25 cellular contexts compared by ENCODE assay signal in the genomic region with DNA sequence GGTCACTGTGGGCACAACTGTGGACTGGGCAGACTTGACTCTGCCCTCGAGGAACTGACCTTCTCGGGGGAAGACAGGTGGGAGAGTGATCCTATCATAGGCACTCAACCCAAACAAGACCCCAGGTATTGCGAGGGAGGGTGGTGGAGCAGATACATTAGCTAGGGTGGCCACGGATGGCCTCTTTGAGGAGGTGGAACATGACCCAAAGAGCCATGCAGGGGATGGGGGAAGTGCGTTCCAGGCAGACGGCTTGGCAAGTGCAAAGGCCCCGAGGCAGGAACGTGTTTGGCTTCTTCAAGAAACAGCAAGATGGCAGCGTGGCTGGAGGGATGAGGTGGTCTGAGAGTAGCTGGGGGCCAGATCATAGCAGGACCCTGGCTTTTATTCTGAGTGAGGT.
"Had no signal": no experiment of that assay in that cellular context is flagged by ENCODE, and none has a peak within 500 bp of the region (broad histone marks: within the 10 kb centered on the region; RNA-seq: fewer than 3 reads in every experiment).

No MANE protein-coding gene starts in this region.

- H3K9me3 ChIP-seq: adrenal gland, psoas muscle, right atrium auricular region, testis had no signal

- H3K4me1 ChIP-seq: adrenal gland, foreskin keratinocyte had no signal

- H3K36me3 Mint-ChIP-seq: activated naive CD4-positive, alpha-beta T cell treated with anti-CD3 and anti-CD28 coated beads, Interleukin-2, amount 50 U/mL, for 24 hours; stimulated activated effector memory CD8-positive, alpha-beta T cell treated with anti-CD3 and anti-CD28 coated beads, Interleukin-12 subunit alpha, Interleukin-12 subunit beta, amount 100 ng/mL, for 72 hours; type B pancreatic cell had no signal

- DNase-seq: activated CD4-positive, alpha-beta T cell treated with anti-CD3 and anti-CD28 coated beads, Interleukin-2, amount 10 ng/mL, durations not matched to agents 7 days and 5 days; activated CD4-positive, CD25-positive, alpha-beta regulatory T cell treated with anti-CD3 and anti-CD28 coated beads, Interleukin-2, amount 50 U/mL, for 72 hours; activated CD8-positive, alpha-beta memory T cell treated with anti-CD3 and anti-CD28 coated beads, Interleukin-2, amount 10 ng/mL, durations not matched to agents 7 days and 5 days; activated CD8-positive, alpha-beta T cell treated with anti-CD3 and anti-CD28 coated beads for 36 hours; activated gamma-delta T cell; activated T-cell treated with anti-CD3 and anti-CD28 coated beads for 4 hours; adrenal gland; foreskin keratinocyte; immature natural killer cell; naive thymus-derived CD4-positive, alpha-beta T cell; psoas muscle; stimulated activated CD4-positive, alpha-beta T cell treated with anti-CD3 and anti-CD28 coated beads, Interleukin-2, amount 100 ng/mL, for 24 hours; testis had no signal

- H3K4me1 Mint-ChIP-seq: activated naive CD4-positive, alpha-beta T cell treated with anti-CD3 and anti-CD28 coated beads, Interleukin-2, amount 50 U/mL, for 24 hours had no signal

- H3K27ac Mint-ChIP-seq: activated CD4-positive, alpha-beta T cell treated with anti-CD3 and anti-CD28 coated beads, Interleukin-2, amount 10 ng/mL, durations not matched to agents 7 days and 5 days; activated CD8-positive, alpha-beta memory T cell treated with anti-CD3 and anti-CD28 coated beads, Interleukin-2, amount 10 ng/mL, durations not matched to agents 7 days and 5 days; activated CD8-positive, alpha-beta T cell treated with anti-CD3 and anti-CD28 coated beads for 36 hours; activated naive CD4-positive, alpha-beta T cell treated with anti-CD3 and anti-CD28 coated beads, Interleukin-2, amount 50 U/mL, for 24 hours; stimulated activated effector memory CD8-positive, alpha-beta T cell treated with anti-CD3 and anti-CD28 coated beads, Interleukin-12 subunit alpha, Interleukin-12 subunit beta, amount 100 ng/mL, for 72 hours; T-helper 2 cell treated with Interferon-gamma antibody and Interleukin-4, amounts not matched to agents 5 μg/mL and 100 μg/mL, for 36 hours; type B pancreatic cell had no signal

- H3K27me3 ChIP-seq: adrenal gland, right atrium auricular region, testis had no signal

- ATAC-seq: activated CD8-positive, alpha-beta memory T cell treated with anti-CD3 and anti-CD28 coated beads, Interleukin-2, amount 10 ng/mL, durations not matched to agents 7 days and 5 days; activated CD8-positive, alpha-beta T cell treated with anti-CD3 and anti-CD28 coated beads for 36 hours; foreskin keratinocyte; left lobe of liver; naive thymus-derived CD4-positive, alpha-beta T cell; psoas muscle; SK-N-SH treated with all-trans-retinoic acid at 6 μM for 48 hours; stimulated activated effector memory CD8-positive, alpha-beta T cell treated with anti-CD3 and anti-CD28 coated beads, Interleukin-12 subunit alpha, Interleukin-12 subunit beta, amount 100 ng/mL, for 72 hours had no signal

- H3K36me3 ChIP-seq: adrenal gland, right atrium auricular region had no signal

- H3K27me3 Mint-ChIP-seq: activated CD4-positive, alpha-beta T cell treated with anti-CD3 and anti-CD28 coated beads, Interleukin-2, amount 10 ng/mL, durations not matched to agents 7 days and 5 days; activated CD8-positive, alpha-beta memory T cell treated with anti-CD3 and anti-CD28 coated beads, Interleukin-2, amount 10 ng/mL, durations not matched to agents 7 days and 5 days; activated CD8-positive, alpha-beta T cell treated with anti-CD3 and anti-CD28 coated beads for 36 hours; activated naive CD4-positive, alpha-beta T cell treated with anti-CD3 and anti-CD28 coated beads, Interleukin-2, amount 50 U/mL, for 24 hours; naive thymus-derived CD4-positive, alpha-beta T cell had no signal

- H3K4me3 Mint-ChIP-seq: activated CD4-positive, alpha-beta T cell treated with anti-CD3 and anti-CD28 coated beads, Interleukin-2, amount 10 ng/mL, durations not matched to agents 7 days and 5 days; activated CD8-positive, alpha-beta memory T cell treated with anti-CD3 and anti-CD28 coated beads, Interleukin-2, amount 10 ng/mL, durations not matched to agents 7 days and 5 days; activated CD8-positive, alpha-beta T cell treated with anti-CD3 and anti-CD28 coated beads for 36 hours; activated naive CD4-positive, alpha-beta T cell treated with anti-CD3 and anti-CD28 coated beads, Interleukin-2, amount 50 U/mL, for 24 hours; naive thymus-derived CD4-positive, alpha-beta T cell; stimulated activated effector memory CD8-positive, alpha-beta T cell treated with anti-CD3 and anti-CD28 coated beads, Interleukin-12 subunit alpha, Interleukin-12 subunit beta, amount 100 ng/mL, for 72 hours; T-helper 2 cell treated with Interferon-gamma antibody and Interleukin-4, amounts not matched to agents 5 μg/mL and 100 μg/mL, for 36 hours; type B pancreatic cell had no signal

- FAIRE-seq: bronchial epithelial cell, endometrium had no signal

- H3K27ac ChIP-seq: adrenal gland, foreskin keratinocyte, psoas muscle, right atrium auricular region, skin epidermis, testis, VCaP had no signal

- H3K9me3 Mint-ChIP-seq: activated CD4-positive, alpha-beta T cell treated with anti-CD3 and anti-CD28 coated beads, Interleukin-2, amount 10 ng/mL, durations not matched to agents 7 days and 5 days; activated CD8-positive, alpha-beta T cell treated with anti-CD3 and anti-CD28 coated beads for 36 hours; activated naive CD4-positive, alpha-beta T cell treated with anti-CD3 and anti-CD28 coated beads, Interleukin-2, amount 50 U/mL, for 24 hours; immature natural killer cell; naive thymus-derived CD4-positive, alpha-beta T cell; stimulated activated effector memory CD8-positive, alpha-beta T cell treated with anti-CD3 and anti-CD28 coated beads, Interleukin-12 subunit alpha, Interleukin-12 subunit beta, amount 100 ng/mL, for 72 hours; T-helper 2 cell treated with Interferon-gamma antibody and Interleukin-4, amounts not matched to agents 5 μg/mL and 100 μg/mL, for 36 hours; type B pancreatic cell had no signal

- H3K4me3 ChIP-seq: adrenal gland, lung, psoas muscle, right atrium auricular region, skin epidermis, testis had no signal
